ENCODE assay signal across 8 cellular contexts in genomic region chr20:46752639-46753235, GRCh38. TPM values are rescaled to one million over a fixed set of nuclear protein-coding genes. Genes with fewer than 3 reads are reported as not detected.
DNase-seq lines count a peak whose midpoint lies in the region; ATAC-seq and TF ChIP-seq lines count a peak whose summit lies in the region.

No MANE protein-coding gene starts in this region.

- no peak overlapping the region for H3K4me3 Mint-ChIP-seq in activated naive CD8-positive, alpha-beta T cell treated with anti-CD3 and anti-CD28 coated beads, Interleukin-2, amount 10 ng/mL, durations not matched to agents 7 days and 5 days

- H3K36me3 Mint-ChIP-seq in activated naive CD8-positive, alpha-beta T cell treated with anti-CD3 and anti-CD28 coated beads, Interleukin-2, amount 10 ng/mL, durations not matched to agents 7 days and 5 days, result no peaks in the 10 kb centered on the region

- H3K27me3 ChIP-seq in heart right ventricle (peaks cover 0 to 23% (median 6%) of the 10 kb centered on the region in 7 donors), sigmoid colon (no peaks in the 10 kb centered on the region)

- H3K4me1 ChIP-seq in heart right ventricle (peaks cover 0 to 4% (median 0%) of the 10 kb centered on the region in 9 donors), sigmoid colon (no peaks in the 10 kb centered on the region)

- peaks cover 12% of the 10 kb centered on the region for H3K27me3 Mint-ChIP-seq in activated naive CD8-positive, alpha-beta T cell treated with anti-CD3 and anti-CD28 coated beads, Interleukin-2, amount 10 ng/mL, durations not matched to agents 7 days and 5 days

- H3K9me3 ChIP-seq in heart right ventricle, result no peaks in the 10 kb centered on the region
- H3K9me3 ChIP-seq in sigmoid colon, result no peaks in the 10 kb centered on the region

- peaks cover 2% of the 10 kb centered on the region for H3K4me1 Mint-ChIP-seq in activated naive CD8-positive, alpha-beta T cell treated with anti-CD3 and anti-CD28 coated beads, Interleukin-2, amount 10 ng/mL, durations not matched to agents 7 days and 5 days

- DNase-seq in DMS53 (lab: John Stamatoyannopoulos, UW), result peak; percentile 86
- DNase-seq in LoVo (ENCODE audit: low spot score), result peak; percentile 57
- peak; percentile 65 for DNase-seq in SIG-M5 treated with dmso at 0.1 percent for 504 hours (lab: John Stamatoyannopoulos, UW; ENCODE audit: unreplicated experiment)
- peak; percentile 63 for DNase-seq in activated naive CD8-positive, alpha-beta T cell treated with anti-CD3 and anti-CD28 coated beads, Interleukin-2, amount 10 ng/mL, durations not matched to agents 7 days and 5 days
- DNase-seq in heart right ventricle, result peak; percentile 33 to 56
- DNase-seq in sigmoid colon, result peak; percentile 73

- TF ChIP-seq EP300 in sigmoid colon (IDR thresholded peaks at IDR 0.05), result no peak

- H3K4me3 ChIP-seq in heart right ventricle, result peak overlapping the region in 1 of 10 donors; percentile 14
- H3K4me3 ChIP-seq in sigmoid colon, result peak overlapping the region in 1 of 4 donors; percentile 22

- no peaks in the 10 kb centered on the region for H3K36me3 ChIP-seq in heart right ventricle
- H3K36me3 ChIP-seq in sigmoid colon, result no peaks in the 10 kb centered on the region

- no peaks in the 10 kb centered on the region for H3K9me3 Mint-ChIP-seq in activated naive CD8-positive, alpha-beta T cell treated with anti-CD3 and anti-CD28 coated beads, Interleukin-2, amount 10 ng/mL, durations not matched to agents 7 days and 5 days

- intact Hi-C loops in heart right ventricle (cut with DNase I), result loop anchor here in 9 of 10 donors (1.0 to 10.0 kb wide), 5 partner anchors 398 to 1872 kb away; partner anchors contain the start of gene NCOA3 (in 1 of the 9)
- intact Hi-C loops in sigmoid colon (cut with DNase I), result loop anchor here (10.0 kb wide), 3 partner anchors 522 to 872 kb away; no protein-coding TSS in a partner anchor

- TF ChIP-seq CTCF in heart right ventricle (IDR thresholded peaks at IDR 0.05), result peak; percentile 34 to 83 (median 75)
- peak; percentile 28 to 71 (median 58) for TF ChIP-seq CTCF in sigmoid colon (IDR thresholded peaks at IDR 0.05)

- H3K27ac ChIP-seq in heart right ventricle, result no peak overlapping the region
- no peak overlapping the region for H3K27ac ChIP-seq in sigmoid colon

- POLR2A ChIA-PET in activated naive CD8-positive, alpha-beta T cell treated with anti-CD3 and anti-CD28 coated beads, Interleukin-2, amount 10 ng/mL, durations not matched to agents 7 days and 5 days (lab: Charles Lee), result no interaction called here

- TF ChIP-seq POLR2A in sigmoid colon (IDR thresholded peaks at IDR 0.05), result no peak

- no peak overlapping the region for H3K27ac Mint-ChIP-seq in activated naive CD8-positive, alpha-beta T cell treated with anti-CD3 and anti-CD28 coated beads, Interleukin-2, amount 10 ng/mL, durations not matched to agents 7 days and 5 days

- 16 to 20% methylated on average over 13 of the region's 13 CpGs for WGBS in heart right ventricle, 2 donors
- 12 to 24% methylated on average over 13 of the region's 13 CpGs for WGBS in sigmoid colon, 2 donors

- ATAC-seq in activated naive CD8-positive, alpha-beta T cell treated with anti-CD3 and anti-CD28 coated beads, Interleukin-2, amount 10 ng/mL, durations not matched to agents 7 days and 5 days (ENCODE audit: low read depth), result no peak
- peak in 4 of 8 donors; percentile 7 to 47 (median 37) for ATAC-seq in heart right ventricle
- no peak for ATAC-seq in HG03196 (IDR thresholded peaks at IDR 0.05; ENCODE audit: unreplicated experiment)
- no peak for ATAC-seq in GM18502 (IDR thresholded peaks at IDR 0.05; ENCODE audit: poor library complexity, unreplicated experiment)

RNA-seq across cellular contexts. Expression of gene SLC2A10, which starts 43.3 kb away (rescaled TPM):
- not detected for total RNA-seq in activated naive CD8-positive, alpha-beta T cell treated with anti-CD3 and anti-CD28 coated beads, Interleukin-2, amount 10 ng/mL, durations not matched to agents 7 days and 5 days
- total RNA-seq in heart right ventricle, result 1 to 10 TPM; 1.1 to 5.2 (median 2.5) TPM
- polyA plus RNA-seq in heart right ventricle, result 1 to 10 TPM; 1.9 to 3.4 TPM
- 10 to 100 TPM in 1 of 4 donors, 1 to 10 TPM in 3; 6.4 to 18.8 (median 8.8) TPM for total RNA-seq in sigmoid colon
- 10 to 100 TPM in 2 of 3 donors, 1 to 10 TPM in 1; 8.6 to 28.2 (median 10.9) TPM for polyA plus RNA-seq in sigmoid colon
